12 cellular contexts compared by ENCODE assay signal in genomic region chr21:36929622-36930021, GRCh38. TPM values are rescaled to one million over a fixed set of nuclear protein-coding genes. Genes with fewer than 3 reads are reported as not detected.
A peak's percentile ranks its signal among the peaks of the same experiment; 100 is the strongest.
DNase-seq lines count a peak whose midpoint lies in the region; ATAC-seq, FAIRE-seq and TF ChIP-seq lines count a peak whose summit lies in the region.
"Had no signal": no experiment of that assay in that cellular context is flagged by ENCODE, and none has a peak within 500 bp of the region (broad histone marks: within the 10 kb centered on the region; RNA-seq: fewer than 3 reads in every experiment).

No MANE protein-coding gene starts in this region.

- intact Hi-C loops in gastrocnemius medialis (cut with DNase I; ENCODE audit: low total_unique reads): loop anchor here (2.0 to 5.0 kb wide), 2 partner anchors 182 to 509 kb away; no protein-coding TSS in a partner anchor

- peaks cover 18 to 36% of the 10 kb centered on the region in 2 donors for H3K4me1 ChIP-seq in gastrocnemius medialis

- H3K9me3 Mint-ChIP-seq in activated T-helper 17 cell treated with anti-CD3 and anti-CD28 coated beads, Interleukin-2, amount 50 U/mL, for 72 hours: no peaks in the 10 kb centered on the region
- H3K9me3 Mint-ChIP-seq: CD14-positive monocyte had no signal

- H3K4me1 Mint-ChIP-seq in activated T-helper 17 cell treated with anti-CD3 and anti-CD28 coated beads, Interleukin-2, amount 50 U/mL, for 72 hours: no peaks in the 10 kb centered on the region
- H3K4me1 Mint-ChIP-seq: CD14-positive monocyte had no signal

- H3K27ac ChIP-seq in gastrocnemius medialis: no peak overlapping the region

- no peak overlapping the region for H3K4me3 Mint-ChIP-seq in activated T-helper 17 cell treated with anti-CD3 and anti-CD28 coated beads, Interleukin-2, amount 50 U/mL, for 72 hours
- H3K4me3 Mint-ChIP-seq: CD14-positive monocyte had no signal

- H3K36me3 ChIP-seq in gastrocnemius medialis: no peaks in the 10 kb centered on the region

- peak; percentile 22 for DNase-seq in ACHN
- DNase-seq in HT1080 (ENCODE audit: low read depth): peak; percentile 4
- peak; percentile 66 for DNase-seq in islet precursor cell
- DNase-seq in gastrocnemius medialis: no peak
- DNase-seq in RCC 7860 (ENCODE audit: low spot score): no peak
- DNase-seq in NCI-H187 treated with DMSO at 0.1 percent for 48 hours (lab: John Stamatoyannopoulos, UW): no peak
- DNase-seq: activated CD4-positive, alpha-beta T cell treated with anti-CD3 and anti-CD28 coated beads for 1 hour; left cardiac atrium had no signal

- H3K27ac Mint-ChIP-seq in activated T-helper 17 cell treated with anti-CD3 and anti-CD28 coated beads, Interleukin-2, amount 50 U/mL, for 72 hours: peak overlapping the region; percentile 7
- H3K27ac Mint-ChIP-seq: CD14-positive monocyte had no signal

- TF ChIP-seq POLR2A in gastrocnemius medialis (IDR thresholded peaks at IDR 0.05): no peak

- no peaks in the 10 kb centered on the region for H3K9me3 ChIP-seq in gastrocnemius medialis

- peaks cover 42% of the 10 kb centered on the region for H3K36me3 Mint-ChIP-seq in activated T-helper 17 cell treated with anti-CD3 and anti-CD28 coated beads, Interleukin-2, amount 50 U/mL, for 72 hours (ENCODE audit: low read depth)

- H3K27me3 Mint-ChIP-seq in activated T-helper 17 cell treated with anti-CD3 and anti-CD28 coated beads, Interleukin-2, amount 50 U/mL, for 72 hours: no peaks in the 10 kb centered on the region

- no peaks in the 10 kb centered on the region for H3K27me3 ChIP-seq in gastrocnemius medialis

- no peak for ATAC-seq in activated T-helper 17 cell treated with anti-CD3 and anti-CD28 coated beads, Interleukin-2, amount 50 U/mL, for 72 hours (replicated peaks)
- ATAC-seq in gastrocnemius medialis (no peak), HG03521 (IDR thresholded peaks at IDR 0.05; ENCODE audit: unreplicated experiment) (no peak)
- ATAC-seq: left cardiac atrium, sciatic nerve had no signal

- TF ChIP-seq CTCF in gastrocnemius medialis (IDR thresholded peaks at IDR 0.05 in 4 of 5, conservative IDR thresholded peaks at IDR 0.05 in 1 of 5): peak in 1 of 5 experiments; percentile 14

- no peak for FAIRE-seq in RCC 7860 (lab: Jason Lieb, UNC)

- in situ Hi-C loops in ACHN (cut with HindIII; ENCODE audit: low pct_ligation_motif_present, low pct_unique_long_range_greater_than_20kb, low sequenced_read_pairs) (no loop called here), gastrocnemius medialis (cut with MboI; ENCODE audit: low sequenced_read_pairs in 4 of 4) (loop anchor here (5.0 to 25.0 kb wide), 6 partner anchors 175 to 427 kb away; no protein-coding TSS in a partner anchor)

- H3K4me3 ChIP-seq in gastrocnemius medialis: no peak overlapping the region

RNA-seq across cellular contexts. Expression of gene HLCS, which starts 36.8 kb away (rescaled TPM):
- 19.5 and 24.4 TPM in 2 replicates for total RNA-seq in HT1080 (2014; rRNA removed; shearing (Covaris generic))
- polyA plus RNA-seq in HT1080 (2015; cell fraction: cytosol; rRNA removed): 13.7 and 16.1 TPM in 2 replicates
- polyA plus RNA-seq in HT1080 (2015; cell fraction: nucleus; rRNA removed): 27.0 and 30.8 TPM in 2 replicates
- 10 to 100 TPM; 14.5 to 17.8 TPM for total RNA-seq in activated T-helper 17 cell treated with anti-CD3 and anti-CD28 coated beads, Interleukin-2, amount 50 U/mL, for 72 hours
- 10 to 100 TPM; 10.6 to 18.4 (median 15.4) TPM for total RNA-seq in gastrocnemius medialis

Comparison
In these comparisons a context has a peak if more than half of its experiments do, and no peak if none do; other contexts are left out.
1. DNase-seq: peak in ACHN (single experiment), HT1080 (single experiment) and islet precursor cell (single experiment); none in gastrocnemius medialis (0 of 2), RCC 7860 (single experiment) and NCI-H187 treated with DMSO at 0.1 percent for 48 hours (single experiment).